8 cellular contexts compared by ENCODE assay signal in the genomic region with DNA sequence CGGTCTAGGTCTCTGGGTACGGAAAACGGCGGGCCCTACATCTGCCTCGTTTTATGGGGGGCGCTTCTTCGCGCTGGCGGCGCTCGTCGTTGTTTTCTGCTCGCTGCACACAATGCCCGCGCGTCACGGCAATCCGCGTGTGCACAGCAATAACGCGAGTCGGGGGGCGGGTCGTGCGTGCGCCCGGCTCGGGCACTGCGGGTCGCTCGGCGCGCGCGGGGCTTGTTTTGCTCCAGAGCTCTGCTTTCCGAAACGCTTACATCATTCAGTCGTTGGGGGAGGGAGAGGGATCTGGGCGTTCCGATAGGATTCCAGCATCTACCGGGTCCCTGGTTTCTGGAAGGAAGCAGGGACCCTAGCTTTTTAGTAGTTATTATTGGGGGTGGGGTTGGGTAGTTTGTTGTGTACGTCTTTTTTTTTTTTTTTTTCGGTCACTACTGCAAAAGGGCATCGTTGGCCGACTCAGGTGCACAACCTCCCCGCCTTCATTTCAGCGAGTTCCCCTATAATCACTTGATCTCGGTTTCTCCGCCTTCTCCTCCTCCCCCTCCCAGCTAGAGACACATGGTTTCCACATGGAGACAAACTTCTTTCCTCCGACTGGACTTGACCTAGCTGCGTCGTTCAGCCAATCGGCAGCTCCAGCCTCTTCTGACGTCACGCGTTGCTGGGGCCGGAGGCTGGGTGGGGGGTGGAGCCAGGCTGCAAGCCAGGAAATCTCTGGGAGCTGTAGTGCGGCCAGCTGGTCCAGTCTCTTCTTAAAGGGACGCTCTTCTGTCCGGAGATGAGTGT. TPM values are rescaled to one million over a fixed set of nuclear protein-coding genes. Genes with fewer than 3 reads are reported as not detected.
DNase-seq lines count a peak whose midpoint lies in the region; ATAC-seq and TF ChIP-seq lines count a peak whose summit lies in the region.

No MANE protein-coding gene starts in this region.

- H3K36me3 Mint-ChIP-seq in activated naive CD4-positive, alpha-beta T cell treated with anti-CD3 and anti-CD28 coated beads, Interleukin-2, amount 50 U/mL, for 72 hours: peaks cover 6 to 28% of the 10 kb centered on the region in 2 donors

- peak overlapping the region; percentile 86 to 98 for H3K27ac Mint-ChIP-seq in activated naive CD4-positive, alpha-beta T cell treated with anti-CD3 and anti-CD28 coated beads, Interleukin-2, amount 50 U/mL, for 72 hours

- H3K9me3 Mint-ChIP-seq in activated naive CD4-positive, alpha-beta T cell treated with anti-CD3 and anti-CD28 coated beads, Interleukin-2, amount 50 U/mL, for 72 hours: no peaks in the 10 kb centered on the region

- no peak for TF ChIP-seq CTCF in GM06990 (IDR thresholded peaks at IDR 0.05; ENCODE audit: insufficient read depth, low read length, poor library complexity, severe bottlenecking)

- ATAC-seq in HG02642 (IDR thresholded peaks at IDR 0.05; ENCODE audit: poor library complexity, unreplicated experiment): peak; percentile 70
- peak; percentile 74 for ATAC-seq in SK-N-SH treated with all-trans-retinoic acid at 6 μM for 48 hours
- peak; percentile 77 to 85 for ATAC-seq in activated naive CD4-positive, alpha-beta T cell treated with anti-CD3 and anti-CD28 coated beads, Interleukin-2, amount 50 U/mL, for 72 hours

- peak overlapping the region; percentile 65 for H3K4me3 ChIP-seq in GM06990 (replicated peaks; ENCODE audit: low read depth, low read length)

- DNase-seq in GM06990 (ENCODE audit: extremely low read depth, insufficient read length) (peak; percentile 91), NCI-H1105 (lab: John Stamatoyannopoulos, UW) (peak; percentile 78), glomerular endothelial cell (ENCODE audit: extremely low read depth, low read depth, low spot score) (peak; percentile 80), non-pigmented ciliary epithelial cell (ENCODE audit: low read depth) (peak; percentile 94), substantia nigra (lab: John Stamatoyannopoulos, UW) (peak; percentile 61 to 99 (median 97))
- peak; percentile 92 for DNase-seq in activated naive CD4-positive, alpha-beta T cell treated with anti-CD3 and anti-CD28 coated beads, Interleukin-2, amount 50 U/mL, for 72 hours (ENCODE audit: low spot score in 2 of 2)

- H3K36me3 ChIP-seq in GM06990 (ENCODE audit: control insufficient read depth, insufficient read depth, low read length): no peaks in the 10 kb centered on the region

- H3K27me3 ChIP-seq in GM06990 (replicated peaks; ENCODE audit: control insufficient read depth, insufficient read depth, low read length): no peaks in the 10 kb centered on the region; the same call in 1 of the 2 replicates

- peak overlapping the region; percentile 98 for H3K27ac ChIP-seq in substantia nigra (ENCODE audit: low read depth, low read length, poor library complexity, severe bottlenecking)

TF ChIP-seq in SK-N-SH treated with all-trans-retinoic acid at 6 μM for 48 hours, 23 proteins besides CTCF, POLR2A, EP300 and RAD21:
- no peak for TF ChIP-seq ZC3H10 (CRISPR knock-in tag; IDR thresholded peaks at IDR 0.05)
- no peak for TF ChIP-seq OSR1 (CRISPR knock-in tag; IDR thresholded peaks at IDR 0.05)
- no peak for TF ChIP-seq CSRNP3 (CRISPR knock-in tag; IDR thresholded peaks at IDR 0.05)
- TF ChIP-seq TSHZ2 (CRISPR knock-in tag; IDR thresholded peaks at IDR 0.05): no peak
- 0 out of 2 replicates have a peak, but pooled peaks have one; percentile 29 for TF ChIP-seq ZFP3 (CRISPR knock-in tag; IDR thresholded peaks at IDR 0.05)
- TF ChIP-seq ZNF565 (CRISPR knock-in tag; conservative IDR thresholded peaks at IDR 0.05; ENCODE audit: low read depth): no peak
- no peak for TF ChIP-seq CSDC2 (CRISPR knock-in tag; IDR thresholded peaks at IDR 0.05)
- no peak for TF ChIP-seq RARB (CRISPR knock-in tag; IDR thresholded peaks at IDR 0.05)
- no peak for TF ChIP-seq CREB5 (CRISPR knock-in tag; IDR thresholded peaks at IDR 0.05; ENCODE audit: low read depth)
- no peak for TF ChIP-seq SNAI2 (CRISPR knock-in tag; IDR thresholded peaks at IDR 0.05)
- TF ChIP-seq ZNF8 (CRISPR knock-in tag; IDR thresholded peaks at IDR 0.05): no peak
- no peak for TF ChIP-seq BACH2 (CRISPR knock-in tag; IDR thresholded peaks at IDR 0.05; ENCODE audit: borderline replicate concordance)
- peak; percentile 28; the same call in 1 of the 2 replicates for TF ChIP-seq TCF4 (CRISPR knock-in tag; IDR thresholded peaks at IDR 0.05; ENCODE audit: borderline replicate concordance)

RNA-seq across cellular contexts. Expression of gene MXI1, which starts 3.5 kb away (rescaled TPM):
- total RNA-seq in activated naive CD4-positive, alpha-beta T cell treated with anti-CD3 and anti-CD28 coated beads, Interleukin-2, amount 50 U/mL, for 72 hours: 10 to 100 TPM; 16.2 to 69.6 TPM
- 3.3 and 6.8 TPM in 2 replicates for total RNA-seq in glomerular endothelial cell

Comparison
In these comparisons a context has a peak if more than half of its experiments do, and no peak if none do; other contexts are left out.
1. Peak in every context shown above with its lines: DNase-seq, ATAC-seq, H3K4me3 ChIP-seq and H3K27ac ChIP-seq.